8 cellular contexts compared by ENCODE assay signal in genomic region chr7:5549096-5549896, GRCh38. TPM values are rescaled to one million over a fixed set of nuclear protein-coding genes. Genes with fewer than 3 reads are reported as not detected.
A peak's percentile ranks its signal among the peaks of the same experiment; 100 is the strongest.
DNase-seq lines count a peak whose midpoint lies in the region; ATAC-seq and TF ChIP-seq lines count a peak whose summit lies in the region.

No MANE protein-coding gene starts in this region.

- H3K27me3 Mint-ChIP-seq in chondrocyte (ENCODE audit: low read depth) (no peaks in the 10 kb centered on the region), natural killer cell (ENCODE audit: low read depth in 2 of 2) (peaks cover 0 to 3% of the 10 kb centered on the region in 2 donors)

- H3K4me3 Mint-ChIP-seq in chondrocyte (ENCODE audit: unreplicated experiment) (no peak overlapping the region), natural killer cell (no peak overlapping the region)

- H3K9me3 Mint-ChIP-seq in chondrocyte (ENCODE audit: low read depth), result no peaks in the 10 kb centered on the region
- no peaks in the 10 kb centered on the region for H3K9me3 Mint-ChIP-seq in natural killer cell

- DNase-seq in Daoy (ENCODE audit: low read depth) (peak; percentile 95), NCI-H226 (peak; percentile 99), chondrocyte (ENCODE audit: low spot score) (no peak), natural killer cell (no peak), GM20000 (ENCODE audit: low spot score) (no peak), NCI-H2107 (lab: John Stamatoyannopoulos, UW) (no peak)
- no peak for DNase-seq in stimulated activated CD4-positive, alpha-beta T cell treated with anti-CD3 and anti-CD28 coated beads, Interleukin-2, amount 100 ng/mL, for 24 hours

- H3K36me3 Mint-ChIP-seq in chondrocyte (ENCODE audit: low read depth) (no peaks in the 10 kb centered on the region), natural killer cell (no peaks in the 10 kb centered on the region)

- peak overlapping the region; percentile 84 for H3K27ac Mint-ChIP-seq in chondrocyte (ENCODE audit: unreplicated experiment)
- H3K27ac Mint-ChIP-seq in natural killer cell, result peak overlapping the region in 1 of 2 donors; percentile 29

- ATAC-seq in natural killer cell (peak in 2 of 3 donors; percentile 54 to 83), GM21619 (IDR thresholded peaks at IDR 0.05; ENCODE audit: unreplicated experiment) (no peak)

- H3K4me1 Mint-ChIP-seq in chondrocyte (ENCODE audit: low read depth), result peaks cover 15% of the 10 kb centered on the region
- peaks cover 6 to 10% of the 10 kb centered on the region in 2 donors for H3K4me1 Mint-ChIP-seq in natural killer cell

- intact Hi-C loops in natural killer cell (cut with micrococcal nuclease), result no loop called here

- TF ChIP-seq CTCF in chondrocyte (IDR thresholded peaks at IDR 0.05) (no peak), natural killer cell (IDR thresholded peaks at IDR 0.05) (no peak), GM20000 (IDR thresholded peaks at IDR 0.05; ENCODE audit: extremely low read depth, missing control alignments) (no peak)

RNA-seq across cellular contexts. Expression of gene ACTB, which starts 18.9 kb away (rescaled TPM):
- total RNA-seq in Daoy (2014; rRNA removed; shearing (Covaris generic)), result 4,153 and 5,023 TPM in 2 replicates
- 3,228 to 5,289 TPM (median 5,211 TPM) in 3 replicates for total RNA-seq in chondrocyte
- total RNA-seq in natural killer cell, result 1,000 to 10,000 TPM; 4,992 to 6,299 (median 6,160) TPM

RNA-seq across cellular contexts. Expression of gene FBXL18, which starts 35.7 kb away (rescaled TPM):
- total RNA-seq in Daoy (2014; rRNA removed; shearing (Covaris generic)), result 3.9 and 5.1 TPM in 2 replicates
- total RNA-seq in chondrocyte (18.0 to 18.8 TPM (median 18.6 TPM) in 3 replicates), natural killer cell (10 to 100 TPM; 12.5 to 15.8 (median 12.8) TPM)

RNA-seq across cellular contexts. Expression of gene FSCN1, which starts 43.3 kb away (rescaled TPM):
- total RNA-seq in Daoy (2014; rRNA removed; shearing (Covaris generic)), result 269 and 276 TPM in 2 replicates
- 166 to 210 TPM (median 167 TPM) in 3 replicates for total RNA-seq in chondrocyte
- total RNA-seq in natural killer cell, result 1 to 10 TPM; 3.7 to 6.4 (median 4.8) TPM

Comparison
In these comparisons a context has a peak if more than half of its experiments do, and no peak if none do; other contexts are left out.
1. DNase-seq: peak in Daoy (single experiment) and NCI-H226 (single experiment); none in chondrocyte (single experiment), natural killer cell (single experiment), stimulated activated CD4-positive, alpha-beta T cell treated with anti-CD3 and anti-CD28 coated beads, Interleukin-2, amount 100 ng/mL, for 24 hours (0 of 2), GM20000 (single experiment) and NCI-H2107 (single experiment).
2. RNA of gene FSCN1, which starts 43.3 kb away (total RNA-seq): 269 to 276 TPM in Daoy and 166 to 210 TPM in chondrocyte; 3.7 to 6.4 TPM in natural killer cell; every median in the first group is over 10 times any median in the second.